In the genomic region with DNA sequence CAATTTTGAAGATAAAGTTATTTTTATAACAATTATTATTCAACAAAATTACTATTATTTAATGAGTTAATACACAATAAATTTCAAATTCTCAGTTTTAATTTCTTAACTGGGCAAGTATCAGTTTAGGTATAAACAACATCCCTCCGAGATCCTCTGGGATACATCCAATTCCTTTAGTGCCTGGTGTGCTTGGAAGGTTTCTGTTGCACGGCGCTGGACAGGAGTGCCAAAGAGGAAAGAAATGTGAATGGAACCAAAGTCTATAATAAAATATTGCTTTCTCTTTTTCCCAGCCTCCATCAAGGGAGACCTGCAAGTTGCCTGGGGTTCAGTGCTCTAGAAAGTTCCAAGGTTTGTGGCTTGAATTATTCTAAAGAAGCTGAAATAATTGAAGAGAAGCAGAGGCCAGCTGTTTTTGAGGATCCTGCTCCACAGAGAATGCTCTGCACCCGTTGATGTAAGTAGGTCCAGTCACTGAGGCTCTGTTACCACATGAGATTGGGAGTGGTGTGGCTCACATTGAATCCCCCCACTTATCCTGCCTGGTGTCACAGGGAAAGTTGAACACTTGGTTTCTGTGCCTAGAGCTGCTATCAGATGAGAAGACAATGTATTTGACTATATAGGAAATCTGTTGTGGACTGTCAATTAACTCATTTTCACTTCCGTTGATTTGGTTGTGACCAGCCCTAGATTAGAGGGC, we compare ENCODE assay signal across 15 cellular contexts.
"Had no signal": no experiment of that assay in that cellular context is flagged by ENCODE, and none has a peak within 500 bp of the region (broad histone marks: within the 10 kb centered on the region; RNA-seq: fewer than 3 reads in every experiment).

No MANE protein-coding gene starts in this region.

- FAIRE-seq: endothelial cell of umbilical vein had no signal

- H3K9me3 ChIP-seq: esophagus squamous epithelium, neutrophil, spleen, tibial artery had no signal

- ATAC-seq: activated CD4-positive, alpha-beta T cell treated with anti-CD3 and anti-CD28 coated beads for 36 hours; natural killer cell; stimulated activated memory B cell treated with anti-CD40 and anti-IgM and Interleukin-4, amounts not matched to agents 10 μg/mL and 1 μg/mL and 100 μg/mL, for 72 hours; WTC11 had no signal

- H3K4me1 ChIP-seq: spleen had no signal

- H3K27me3 ChIP-seq: cardiac muscle cell, esophagus squamous epithelium, neutrophil, spleen, tibial artery had no signal

- H3K36me3 ChIP-seq: cardiac muscle cell, esophagus squamous epithelium, neutrophil, spleen had no signal

- DNase-seq: activated CD4-positive, alpha-beta T cell treated with anti-CD3 and anti-CD28 coated beads for 36 hours; activated CD4-positive, alpha-beta T cell treated with anti-CD3 and anti-CD28 coated beads, Interleukin-2, amount 50 U/mL, for 48 hours; activated gamma-delta T cell; effector CD8-positive, alpha-beta T cell; esophagus squamous epithelium; mesendoderm; natural killer cell; spleen; stimulated activated CD4-positive, alpha-beta T cell treated with anti-CD3 and anti-CD28 coated beads, Interleukin-4, amount 100 ng/mL, for 4 hours; tibial artery had no signal

- H3K4me3 ChIP-seq: cardiac muscle cell, esophagus squamous epithelium, spleen, tibial artery had no signal

- H3K27ac ChIP-seq: cardiac muscle cell, neutrophil, spleen had no signal
